15 cellular contexts compared by ENCODE assay signal in the genomic region with DNA sequence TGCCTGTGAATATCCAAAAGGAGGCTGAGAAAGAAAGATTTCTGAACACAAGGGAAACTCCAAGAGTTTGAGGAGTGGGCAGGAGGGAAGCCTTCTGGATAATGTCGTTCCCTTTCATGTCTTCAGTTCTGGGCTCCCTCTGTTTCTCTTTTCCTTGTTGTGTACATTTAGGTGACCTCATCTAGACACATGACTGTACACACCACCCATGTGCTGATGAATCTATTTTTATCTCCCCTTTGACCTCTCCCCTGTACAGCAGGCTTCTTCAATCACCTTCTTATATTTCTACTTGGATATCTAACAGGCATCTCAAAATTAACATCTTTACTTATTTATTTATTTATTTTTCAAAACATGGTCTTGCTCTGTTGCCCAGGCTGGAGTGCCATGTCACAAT.
A peak's percentile ranks its signal among the peaks of the same experiment; 100 is the strongest.
DNase-seq lines count a peak whose midpoint lies in the region; ATAC-seq and TF ChIP-seq lines count a peak whose summit lies in the region.
"Had no signal": no experiment of that assay in that cellular context is flagged by ENCODE, and none has a peak within 500 bp of the region (broad histone marks: within the 10 kb centered on the region; RNA-seq: fewer than 3 reads in every experiment).

No MANE protein-coding gene starts in this region.

- H3K9me3 ChIP-seq in HEK293 (ENCODE audit: control insufficient read depth, insufficient read depth, low read depth, low read length) (no peaks in the 10 kb centered on the region), mesodermal cell (ENCODE audit: control insufficient read depth, low read length) (no peaks in the 10 kb centered on the region)

- DNase-seq in T-helper 2 cell treated with Interferon-gamma antibody and Interleukin-4, amounts not matched to agents 5 μg/mL and 100 μg/mL, for 36 hours (ENCODE audit: low spot score), result no peak
- DNase-seq in T-helper 2 cell (no peak), amniotic epithelial cell (ENCODE audit: low read depth) (peak; percentile 10), T-helper 1 cell (no peak), erythroblast (lab: John Stamatoyannopoulos, UW) (no peak), left colon (no peak)
- DNase-seq: H7, MV-4-11, NCI-H1436, NCI-H2029 treated with DMSO at 0.1 percent for 48 hours, NCI-H510A treated with DMSO at 0.1 percent for 48 hours, SHP77 had no signal

- H3K4me3 ChIP-seq in HEK293 (ENCODE audit: low read depth, low read length) (no peak overlapping the region), mesodermal cell (ENCODE audit: extremely low read depth, insufficient read depth, low read length, poor library complexity, severe bottlenecking) (no peak overlapping the region)

- H3K27ac Mint-ChIP-seq in T-helper 2 cell treated with Interferon-gamma antibody and Interleukin-4, amounts not matched to agents 5 μg/mL and 100 μg/mL, for 36 hours, result peak overlapping the region; percentile 98

- CTCF ChIA-PET in HEK293 (lab: Yijun Ruan, JAX), result interaction anchor here (0.6 kb wide), 1 partner anchor 20 kb away, joined by 3 read pairs; no protein-coding TSS in a partner anchor

- H3K4me1 Mint-ChIP-seq in T-helper 2 cell treated with Interferon-gamma antibody and Interleukin-4, amounts not matched to agents 5 μg/mL and 100 μg/mL, for 36 hours (ENCODE audit: low read depth), result peaks cover 56% of the 10 kb centered on the region

- H3K27ac ChIP-seq in HEK293 (ENCODE audit: extremely low read depth, low read depth, low read length) (no peak overlapping the region; the same call in 1 of the 2 replicates), mesodermal cell (ENCODE audit: low read depth, low read length, severe bottlenecking) (peak overlapping the region; percentile 1)
- H3K27ac ChIP-seq: 22Rv1 had no signal

- intact Hi-C loops in left colon (cut with DNase I, micrococcal nuclease), result no loop called here

- TF ChIP-seq POLR2A in erythroblast (IDR thresholded peaks at IDR 0.05; ENCODE audit: low read length), result no peak

- H3K36me3 ChIP-seq in HEK293 (ENCODE audit: control insufficient read depth in 2 of 2, insufficient read depth in 1 of 2, low read length in 2 of 2) (no peaks in the 10 kb centered on the region), mesodermal cell (ENCODE audit: control insufficient read depth, insufficient read depth, low read length) (no peaks in the 10 kb centered on the region)

- no peaks in the 10 kb centered on the region for H3K9me3 Mint-ChIP-seq in T-helper 2 cell treated with Interferon-gamma antibody and Interleukin-4, amounts not matched to agents 5 μg/mL and 100 μg/mL, for 36 hours

- POLR2A ChIA-PET in HEK293 (lab: Yijun Ruan, JAX), result no interaction called here

- H3K4me1 ChIP-seq in HEK293 (ENCODE audit: control insufficient read depth, insufficient read depth, low read length) (no peaks in the 10 kb centered on the region; the same call in 1 of the 2 replicates), mesodermal cell (ENCODE audit: control insufficient read depth, insufficient read depth, low read length, poor library complexity, severe bottlenecking) (peaks cover 5% of the 10 kb centered on the region)

- H3K27me3 Mint-ChIP-seq in T-helper 2 cell treated with Interferon-gamma antibody and Interleukin-4, amounts not matched to agents 5 μg/mL and 100 μg/mL, for 36 hours (ENCODE audit: low read depth), result no peaks in the 10 kb centered on the region

- ATAC-seq in left colon, result no peak

- H3K36me3 Mint-ChIP-seq in T-helper 2 cell treated with Interferon-gamma antibody and Interleukin-4, amounts not matched to agents 5 μg/mL and 100 μg/mL, for 36 hours (ENCODE audit: low read depth), result peaks cover 20% of the 10 kb centered on the region

- no peak overlapping the region for H3K4me3 Mint-ChIP-seq in T-helper 2 cell treated with Interferon-gamma antibody and Interleukin-4, amounts not matched to agents 5 μg/mL and 100 μg/mL, for 36 hours

- 90 to 100% methylated on average over 1 of the region's 1 CpG for WGBS in mesodermal cell (ENCODE audit: insufficient coverage in 2 of 2), 2 experiments

- no peak for TF ChIP-seq CTCF in HEK293 (tag by site-specific recombination; IDR thresholded peaks at IDR 0.05)

TF ChIP-seq in HEK293, 187 proteins besides CTCF, POLR2A, EP300 and RAD21:
- TF ChIP-seq ZNF223 (tag by site-specific recombination; IDR thresholded peaks at IDR 0.05), result no peak
- TF ChIP-seq ZSCAN23 (tag by site-specific recombination; IDR thresholded peaks at IDR 0.05), result 0 out of 2 replicates have a peak, but pooled peaks have one; percentile 17
- peak; percentile 45; the same call in 1 of the 2 replicates for TF ChIP-seq KLF8 (tag by site-specific recombination; IDR thresholded peaks at IDR 0.05)
- TF ChIP-seq ZNF132 (tag by site-specific recombination; IDR thresholded peaks at IDR 0.05; ENCODE audit: borderline replicate concordance), result no peak
- TF ChIP-seq, protein P1, sequence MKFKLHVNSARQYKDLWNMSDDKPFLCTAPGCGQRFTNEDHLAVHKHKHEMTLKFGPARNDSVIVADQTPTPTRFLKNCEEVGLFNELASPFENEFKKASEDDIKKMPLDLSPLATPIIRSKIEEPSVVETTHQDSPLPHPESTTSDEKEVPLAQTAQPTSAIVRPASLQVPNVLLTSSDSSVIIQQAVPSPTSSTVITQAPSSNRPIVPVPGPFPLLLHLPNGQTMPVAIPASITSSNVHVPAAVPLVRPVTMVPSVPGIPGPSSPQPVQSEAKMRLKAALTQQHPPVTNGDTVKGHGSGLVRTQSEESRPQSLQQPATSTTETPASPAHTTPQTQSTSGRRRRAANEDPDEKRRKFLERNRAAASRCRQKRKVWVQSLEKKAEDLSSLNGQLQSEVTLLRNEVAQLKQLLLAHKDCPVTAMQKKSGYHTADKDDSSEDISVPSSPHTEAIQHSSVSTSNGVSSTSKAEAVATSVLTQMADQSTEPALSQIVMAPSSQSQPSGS (tag by site-specific recombination; IDR thresholded peaks at IDR 0.05; ENCODE audit: low read depth), result peak; percentile 32; the same call in 1 of the 2 replicates
- 0 out of 2 replicates have a peak, but pooled peaks have one; percentile 6 for TF ChIP-seq ZFHX2 (tag by site-specific recombination; conservative IDR thresholded peaks at IDR 0.05)
- peak; percentile 51 for TF ChIP-seq ZNF629 (tag by site-specific recombination; IDR thresholded peaks at IDR 0.05)
- no peak for TF ChIP-seq ZBTB17 (tag by site-specific recombination; IDR thresholded peaks at IDR 0.05)
- peak; percentile 28; the same call in 1 of the 2 replicates for TF ChIP-seq ZFP69B (tag by site-specific recombination; IDR thresholded peaks at IDR 0.05)
TF ChIP-seq in HEK293: peak in this region for 6.
